In genomic region chr13:102374726-102375125, GRCh38 we compare ENCODE assay signal across 22 cellular contexts. TPM values are rescaled to one million over a fixed set of nuclear protein-coding genes. Genes with fewer than 3 reads are reported as not detected.
A peak's percentile ranks its signal among the peaks of the same experiment; 100 is the strongest.
DNase-seq lines count a peak whose midpoint lies in the region; ATAC-seq, FAIRE-seq and TF ChIP-seq lines count a peak whose summit lies in the region.
"Had no signal": no experiment of that assay in that cellular context is flagged by ENCODE, and none has a peak within 500 bp of the region (broad histone marks: within the 10 kb centered on the region; RNA-seq: fewer than 3 reads in every experiment).

No MANE protein-coding gene starts in this region.

- H2BK20ac ChIP-seq in IMR-90 (ENCODE audit: low read depth, low read length) = no peak overlapping the region

- H2AFZ ChIP-seq in IMR-90 (replicated peaks; ENCODE audit: low read length, poor library complexity) = no peak overlapping the region
- H2AFZ ChIP-seq in HepG2 (ENCODE audit: low read length) = no peak overlapping the region

- H2BK15ac ChIP-seq in IMR-90 (ENCODE audit: low read depth, low read length) = no peak overlapping the region

- no peak overlapping the region for H3K4ac ChIP-seq in IMR-90 (ENCODE audit: low read depth, low read length)

- no peaks in the 10 kb centered on the region for H3K9me1 ChIP-seq in IMR-90 (ENCODE audit: insufficient read depth, low read length)

- H4K8ac ChIP-seq in IMR-90 (ENCODE audit: low read depth in 2 of 2, low read length in 2 of 2) = no peak overlapping the region

- no peak overlapping the region for H3K14ac ChIP-seq in IMR-90 (replicated peaks; ENCODE audit: low read depth, low read length)

- no peaks in the 10 kb centered on the region for H4K20me1 ChIP-seq in IMR-90 (ENCODE audit: insufficient read depth, low read length)
- H4K20me1 ChIP-seq in HepG2 (ENCODE audit: insufficient read depth, low read length) = no peaks in the 10 kb centered on the region
- H4K20me1 ChIP-seq: BLaER1 treated with 17β-estradiol and CSF1 and Interleukin-3, amounts not matched to agents 10 nM and 100 nM had no signal

- H4K5ac ChIP-seq in IMR-90 (ENCODE audit: low read depth, low read length) = no peak overlapping the region

- no peaks in the 10 kb centered on the region for H3K36me3 ChIP-seq in IMR-90 (ENCODE audit: control insufficient read depth, insufficient read depth, low read length)
- H3K36me3 ChIP-seq in HepG2 (replicated peaks in 1 of 2; ENCODE audit: control insufficient read depth in 1 of 2, insufficient read depth in 2 of 2, low read length in 2 of 2) = no peaks in the 10 kb centered on the region
- H3K36me3 ChIP-seq: BLaER1 treated with 17β-estradiol and CSF1 and Interleukin-3, amounts not matched to agents 10 nM and 100 nM had no signal

- H3K9ac ChIP-seq in IMR-90 (ENCODE audit: low read depth, low read length) (no peak overlapping the region), HepG2 (ENCODE audit: insufficient read depth, low read depth, low read length) (no peak overlapping the region)
- H3K9ac ChIP-seq: BLaER1 treated with 17β-estradiol and CSF1 and Interleukin-3, amounts not matched to agents 10 nM and 100 nM had no signal

- BruUV-seq in IMR-90 (replicated peaks; lab: Mats Ljungman, UMichigan) (no TSS peak), HepG2 (replicated peaks; lab: Mats Ljungman, UMichigan) (no TSS peak)

- CTCF ChIA-PET in IMR-90 (lab: Yijun Ruan, JAX) (no interaction called here), HepG2 (lab: Yijun Ruan, JAX; ENCODE audit: low intra/inter-chr PET ratio, low total read pairs) (no interaction called here)
- CTCF ChIA-PET in activated CD4-positive, alpha-beta memory T cell treated with anti-CD3 and anti-CD28 coated beads, Interleukin-2, amount 10 ng/mL, durations not matched to agents 7 days and 5 days (lab: Charles Lee) = no interaction called here

- H3K27me3 Mint-ChIP-seq in activated CD4-positive, alpha-beta memory T cell treated with anti-CD3 and anti-CD28 coated beads, Interleukin-2, amount 10 ng/mL, durations not matched to agents 7 days and 5 days = no peaks in the 10 kb centered on the region

- H3K4me3 ChIP-seq in IMR-90 (ENCODE audit: insufficient read depth, low read depth, low read length) (no peak overlapping the region), HepG2 (replicated peaks in 1 of 3; ENCODE audit: insufficient read depth in 1 of 3, low read depth in 2 of 3, low read length in 3 of 3) (no peak overlapping the region)
- H3K4me3 ChIP-seq: BLaER1 treated with 17β-estradiol and CSF1 and Interleukin-3, amounts not matched to agents 10 nM and 100 nM had no signal

- no peak overlapping the region for H4K91ac ChIP-seq in IMR-90 (ENCODE audit: insufficient read depth, low read depth, low read length)

- TF ChIP-seq POLR2A in GM12891 (IDR thresholded peaks at IDR 0.05; ENCODE audit: low read depth, low read length) = no peak
- no peak for TF ChIP-seq POLR2A in IMR-90 (IDR thresholded peaks at IDR 0.05; ENCODE audit: low read depth, low read length)
- no peak for TF ChIP-seq POLR2A in HepG2 (IDR thresholded peaks at IDR 0.05; ENCODE audit: insufficient read depth in 1 of 2, low read depth in 2 of 2, low read length in 2 of 2)

- H3K4me1 ChIP-seq in IMR-90 (ENCODE audit: control insufficient read depth, insufficient read depth, low read length) (no peaks in the 10 kb centered on the region), HepG2 (ENCODE audit: insufficient read depth, low read length) (no peaks in the 10 kb centered on the region)
- H3K4me1 ChIP-seq: BLaER1 treated with 17β-estradiol and CSF1 and Interleukin-3, amounts not matched to agents 10 nM and 100 nM; Caco-2 had no signal

- H3K4me2 ChIP-seq in IMR-90 (ENCODE audit: low read depth, low read length) (no peak overlapping the region), HepG2 (ENCODE audit: low read depth, low read length) (no peak overlapping the region)
- H3K4me2 ChIP-seq: BLaER1 treated with 17β-estradiol and CSF1 and Interleukin-3, amounts not matched to agents 10 nM and 100 nM had no signal

- intact Hi-C loops in IMR-90 (cut with micrococcal nuclease) = no loop called here
- intact Hi-C loops in HepG2 (cut with micrococcal nuclease; ENCODE audit: unreplicated experiment) = no loop called here

- H3K23ac ChIP-seq in IMR-90 (ENCODE audit: low read depth, low read length) = no peak overlapping the region

- no peak for TF ChIP-seq EP300 in HepG2 (IDR thresholded peaks at IDR 0.05; ENCODE audit: low read depth in 2 of 2, low read length in 2 of 2)
- no peak for TF ChIP-seq EP300 in HepG2 (CRISPR knock-in tag; IDR thresholded peaks at IDR 0.05; ENCODE audit: borderline replicate concordance)

- H3K27ac ChIP-seq in IMR-90 (ENCODE audit: insufficient read depth, low read length) = no peak overlapping the region
- no peak overlapping the region for H3K27ac ChIP-seq in HepG2 (ENCODE audit: extremely low read length, insufficient read depth, low read length)
- H3K27ac ChIP-seq: BLaER1 treated with 17β-estradiol and CSF1 and Interleukin-3, amounts not matched to agents 10 nM and 100 nM; C4-2B had no signal

- no peaks in the 10 kb centered on the region for H3K9me3 Mint-ChIP-seq in activated CD4-positive, alpha-beta memory T cell treated with anti-CD3 and anti-CD28 coated beads, Interleukin-2, amount 10 ng/mL, durations not matched to agents 7 days and 5 days
- H3K9me3 Mint-ChIP-seq: CD4-positive, alpha-beta T cell; CD8-positive, alpha-beta T cell had no signal

- no peak overlapping the region for H2BK120ac ChIP-seq in IMR-90 (ENCODE audit: low read depth, low read length)

- no peak overlapping the region for H2AK5ac ChIP-seq in IMR-90 (ENCODE audit: low read depth, low read length)

- H3K56ac ChIP-seq in IMR-90 (ENCODE audit: extremely low read depth, insufficient read depth, low read length) = no peak overlapping the region

- POLR2A ChIA-PET in IMR-90 (lab: Charles Lee; ENCODE audit: unreplicated experiment) = no interaction called here
- POLR2A ChIA-PET in HepG2 (lab: Yijun Ruan, JAX) = no interaction called here
- POLR2A ChIA-PET in activated CD4-positive, alpha-beta memory T cell treated with anti-CD3 and anti-CD28 coated beads, Interleukin-2, amount 10 ng/mL, durations not matched to agents 7 days and 5 days (lab: Charles Lee) = no interaction called here

- TF ChIP-seq RAD21 in IMR-90 (IDR thresholded peaks at IDR 0.05; ENCODE audit: low read length) (no peak), HepG2 (CRISPR knock-in tag; IDR thresholded peaks at IDR 0.05) (no peak)

- H3K27ac Mint-ChIP-seq in activated CD4-positive, alpha-beta memory T cell treated with anti-CD3 and anti-CD28 coated beads, Interleukin-2, amount 10 ng/mL, durations not matched to agents 7 days and 5 days = no peak overlapping the region
- H3K27ac Mint-ChIP-seq: B cell; CD4-positive, alpha-beta T cell; CD8-positive, alpha-beta T cell had no signal

- no peak overlapping the region for H2AK9ac ChIP-seq in IMR-90 (replicated peaks; ENCODE audit: low read depth, low read length, poor library complexity)

- H3K27me3 ChIP-seq in IMR-90 (ENCODE audit: control insufficient read depth, insufficient read depth, low read length) = no peaks in the 10 kb centered on the region
- no peaks in the 10 kb centered on the region for H3K27me3 ChIP-seq in HepG2 (ENCODE audit: control insufficient read depth in 1 of 2, insufficient read depth in 2 of 2, low read length in 2 of 2)
- H3K27me3 ChIP-seq: BLaER1 treated with 17β-estradiol and CSF1 and Interleukin-3, amounts not matched to agents 10 nM and 100 nM had no signal

- H3K4me3 Mint-ChIP-seq in activated CD4-positive, alpha-beta memory T cell treated with anti-CD3 and anti-CD28 coated beads, Interleukin-2, amount 10 ng/mL, durations not matched to agents 7 days and 5 days = no peak overlapping the region
- H3K4me3 Mint-ChIP-seq: B cell; CD4-positive, alpha-beta T cell; CD8-positive, alpha-beta T cell had no signal

- H3K79me2 ChIP-seq in HepG2 (ENCODE audit: insufficient read depth, low read length) = no peaks in the 10 kb centered on the region

- no peak overlapping the region for H2BK5ac ChIP-seq in IMR-90 (ENCODE audit: low read depth, low read length, poor library complexity, severe bottlenecking)

- no peaks in the 10 kb centered on the region for H3K36me3 Mint-ChIP-seq in activated CD4-positive, alpha-beta memory T cell treated with anti-CD3 and anti-CD28 coated beads, Interleukin-2, amount 10 ng/mL, durations not matched to agents 7 days and 5 days (ENCODE audit: low read depth)
- H3K36me3 Mint-ChIP-seq: CD8-positive, alpha-beta T cell had no signal

- H3K9me3 ChIP-seq in IMR-90 (ENCODE audit: control insufficient read depth, insufficient read depth, low read length) = no peaks in the 10 kb centered on the region
- no peaks in the 10 kb centered on the region for H3K9me3 ChIP-seq in HepG2 (ENCODE audit: low read length)
- H3K9me3 ChIP-seq: BLaER1 treated with 17β-estradiol and CSF1 and Interleukin-3, amounts not matched to agents 10 nM and 100 nM; Caco-2 had no signal

- no CpG with 5 or more reads among the region's 1 CpG for WGBS in IMR-90 (ENCODE audit: extremely low coverage in 2 of 2, insufficient read length in 1 of 2), 2 experiments
- 0% methylated on average over 1 of the region's 1 CpG for WGBS in HepG2 (ENCODE audit: low lambda C conversion rate)

- no peaks in the 10 kb centered on the region for H3K79me1 ChIP-seq in IMR-90 (ENCODE audit: low read depth in 1 of 2, low read length in 2 of 2)

- FAIRE-seq in GM12891 (lab: Jason Lieb, UNC) (peak; percentile 5), HepG2 (lab: Jason Lieb, UNC) (no peak)
- FAIRE-seq: A204.1, D721Med, G401.6, GM12892, GM18507 had no signal

- in situ Hi-C loops in IMR-90 (cut with MboI; ENCODE audit: low sequenced_read_pairs) (no loop called here), HepG2 (cut with HindIII; ENCODE audit: extremely low pct_ligation_motif_present, low pct_unique_long_range_greater_than_20kb) (no loop called here)

- H3K18ac ChIP-seq in IMR-90 (ENCODE audit: low read depth, low read length) = no peak overlapping the region

- DNase-seq in GM12891 (ENCODE audit: insufficient read length, low spot score) (no peak), IMR-90 (no peak), HepG2 (ENCODE audit: low spot score) (no peak), mucosa of gallbladder (ENCODE audit: low spot score) (no peak), MV-4-11 (lab: John Stamatoyannopoulos, UW) (no peak)
- DNase-seq in activated CD4-positive, alpha-beta memory T cell treated with anti-CD3 and anti-CD28 coated beads, Interleukin-2, amount 10 ng/mL, durations not matched to agents 7 days and 5 days = no peak
- DNase-seq: 8988T; AML-193; Caco-2; Calu3; CD4-positive, alpha-beta T cell; CD8-positive, alpha-beta T cell; DMS79 treated with DMSO at 0.1 percent for 48 hours; GF-D8 had no signal

- ATAC-seq in IMR-90 (ENCODE audit: low read depth) (no peak), HepG2 (no peak)
- ATAC-seq: CD8-positive, alpha-beta T cell had no signal

- dilution Hi-C loops in IMR-90 (cut with HindIII; ENCODE audit: low sequenced_read_pairs, unreplicated experiment) = no loop called here

- TF ChIP-seq CTCF in IMR-90 (conservative IDR thresholded peaks at IDR 0.05; ENCODE audit: low read depth, low read length) (no peak), HepG2 (CRISPR knock-in tag; IDR thresholded peaks at IDR 0.05) (no peak)

- no peaks in the 10 kb centered on the region for H3K4me1 Mint-ChIP-seq in activated CD4-positive, alpha-beta memory T cell treated with anti-CD3 and anti-CD28 coated beads, Interleukin-2, amount 10 ng/mL, durations not matched to agents 7 days and 5 days
- H3K4me1 Mint-ChIP-seq: B cell had no signal

RNA-seq across cellular contexts. Expression of gene FGF14, which starts 27.1 kb away (rescaled TPM):
- polyA plus RNA-seq in GM12891 (2012; ENCODE audit: low read depth, missing spikeins) = not detected
- total RNA-seq in IMR-90 (2012; rRNA removed) = under 0.01 TPM in 2 replicates
- 0.01 TPM in 1 of 2 replicates, not detected in the other for polyA plus RNA-seq in IMR-90 (2012; rRNA removed)
- not detected in 2 replicates for polyA plus RNA-seq in IMR-90 (2012; cell fraction: cytosol; rRNA removed)
- 0.01 TPM in 1 of 2 replicates, not detected in the other for polyA plus RNA-seq in IMR-90 (2012; cell fraction: nucleus; rRNA removed; ENCODE audit: low replicate concordance)
- total RNA-seq in HepG2 (2016; rRNA removed; fragmentation: Illumina TruSeq; extraction: Trizol) = not detected in 2 replicates
- total RNA-seq in HepG2 (2016; cell fraction: cytosol; rRNA removed; fragmentation: Illumina TruSeq; extraction: Trizol; ENCODE audit: low read depth) = not detected in 2 replicates
- total RNA-seq in HepG2 (2016; cell fraction: insoluble cytoplasmic fraction; rRNA removed; fragmentation: Illumina TruSeq; extraction: Trizol) = not detected in 2 replicates
- total RNA-seq in HepG2 (2016; cell fraction: membrane; rRNA removed; fragmentation: Illumina TruSeq; extraction: Trizol) = not detected in 2 replicates
- not detected in 2 replicates for total RNA-seq in HepG2 (2016; cell fraction: nucleus; rRNA removed; fragmentation: Illumina TruSeq; extraction: Trizol)
- polyA plus RNA-seq in HepG2 (2011; rRNA removed) = not detected in 2 replicates
- polyA plus RNA-seq in HepG2 (2011; cell fraction: cytosol; rRNA removed) = not detected in 2 replicates
- polyA plus RNA-seq in HepG2 (2011; cell fraction: nucleus; rRNA removed) = not detected in 2 replicates
- not detected in 2 replicates for polyA plus RNA-seq in HepG2 (2012)
- not detected in 2 replicates for polyA plus RNA-seq in HepG2 (2016; cell fraction: cytosol; fragmentation: Illumina TruSeq; extraction: Trizol; ENCODE audit: low read depth)
- not detected in 2 replicates for polyA plus RNA-seq in HepG2 (2016; cell fraction: insoluble cytoplasmic fraction; fragmentation: Illumina TruSeq; extraction: Trizol; ENCODE audit: low read depth)
- not detected in 2 replicates for polyA plus RNA-seq in HepG2 (2016; cell fraction: membrane; fragmentation: Illumina TruSeq; extraction: Trizol; ENCODE audit: low read depth)
- not detected in 2 replicates for polyA plus RNA-seq in HepG2 (2016; cell fraction: nucleus; fragmentation: Illumina TruSeq; extraction: Trizol; ENCODE audit: insufficient read depth, low read depth)
- not detected in 2 replicates for polyA minus RNA-seq in HepG2 (2011; rRNA and poly(A)+ RNA removed; ENCODE audit: low replicate concordance)
- not detected in 2 replicates for polyA minus RNA-seq in HepG2 (2011; cell fraction: cytosol; rRNA and poly(A)+ RNA removed)
- not detected in 2 replicates for polyA minus RNA-seq in HepG2 (2011; cell fraction: nucleus; rRNA and poly(A)+ RNA removed)
- total RNA-seq in mucosa of gallbladder = 1.5 TPM
- total RNA-seq in activated CD4-positive, alpha-beta memory T cell treated with anti-CD3 and anti-CD28 coated beads, Interleukin-2, amount 10 ng/mL, durations not matched to agents 7 days and 5 days = not detected
- total RNA-seq: B cell; Caco-2; CD4-positive, alpha-beta T cell; CD8-positive, alpha-beta T cell had no signal
